Comparison of ENCODE assay signal across 13 cellular contexts in the genomic region with DNA sequence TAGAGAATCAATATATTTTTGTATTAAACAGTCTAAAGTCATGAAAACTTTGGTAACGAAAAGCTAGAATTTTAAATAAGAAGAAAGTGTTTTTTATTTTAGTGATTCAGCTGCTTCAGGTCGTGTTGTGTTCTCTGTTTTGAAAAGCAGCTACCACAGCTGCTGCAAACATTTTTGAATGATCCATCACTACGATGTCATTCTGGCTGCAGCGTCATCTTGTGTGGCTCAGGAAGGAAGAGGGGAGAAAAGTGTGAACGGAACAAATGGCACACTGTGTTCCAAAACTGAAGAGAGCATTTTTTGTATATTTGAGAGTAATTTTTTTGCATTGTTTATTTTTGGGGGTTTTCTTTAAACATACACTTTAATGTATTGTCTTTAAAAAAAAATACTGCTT.
DNase-seq lines count a peak whose midpoint lies in the region; ATAC-seq and TF ChIP-seq lines count a peak whose summit lies in the region.
"Had no signal": no experiment of that assay in that cellular context is flagged by ENCODE, and none has a peak within 500 bp of the region (broad histone marks: within the 10 kb centered on the region; RNA-seq: fewer than 3 reads in every experiment).

No MANE protein-coding gene starts in this region.

- H3K4me3 Mint-ChIP-seq in neural crest cell, result no peak overlapping the region
- no peak overlapping the region for H3K4me3 Mint-ChIP-seq in T-helper 17 cell
- H3K4me3 Mint-ChIP-seq: WTC11 had no signal

- H3K9me3 ChIP-seq in T-helper 17 cell (ENCODE audit: control insufficient read depth, low read length, poor library complexity, severe bottlenecking), result no peaks in the 10 kb centered on the region
- H3K9me3 ChIP-seq: breast epithelium had no signal

- peak; percentile 5 for DNase-seq in AG08396 (ENCODE audit: low spot score)
- DNase-seq in SHP77 (lab: John Stamatoyannopoulos, UW), result peak; percentile 17 to 19
- DNase-seq in fibroblast of pulmonary artery (ENCODE audit: low read depth), result peak; percentile 32
- no peak for DNase-seq in neural crest cell (ENCODE audit: low read depth, low spot score)
- no peak for DNase-seq in retina
- DNase-seq in activated CD4-positive, alpha-beta T cell treated with anti-CD3 and anti-CD28 coated beads for 48 hours, result no peak
- no peak for DNase-seq in GM20000 (ENCODE audit: low spot score)
- DNase-seq in T-helper 17 cell, result no peak
- DNase-seq: activated gamma-delta T cell treated with Interleukin-2 at 50 U/mL for 16 hours; effector memory CD4-positive, alpha-beta T cell; stimulated activated CD4-positive, alpha-beta T cell treated with anti-CD3 and anti-CD28 coated beads, Interleukin-4, amount 100 ng/mL, for 1 hour had no signal

- H3K4me1 Mint-ChIP-seq in neural crest cell (peaks cover 24% of the 10 kb centered on the region), T-helper 17 cell (no peaks in the 10 kb centered on the region)

- no peak for TF ChIP-seq CTCF in fibroblast of pulmonary artery (IDR thresholded peaks at IDR 0.05; ENCODE audit: low read length, missing control alignments)
- no peak for TF ChIP-seq CTCF in neural crest cell (conservative IDR thresholded peaks at IDR 0.05)
- no peak for TF ChIP-seq CTCF in GM20000 (IDR thresholded peaks at IDR 0.05; ENCODE audit: extremely low read depth, missing control alignments)

- H3K27ac Mint-ChIP-seq in neural crest cell (ENCODE audit: unreplicated experiment) (peak overlapping the region; percentile 55), T-helper 17 cell (no peak overlapping the region)
- H3K27ac Mint-ChIP-seq: WTC11 had no signal

- H3K27me3 Mint-ChIP-seq in neural crest cell (ENCODE audit: low read depth) (no peaks in the 10 kb centered on the region), T-helper 17 cell (no peaks in the 10 kb centered on the region)

- H3K36me3 Mint-ChIP-seq in neural crest cell (ENCODE audit: low read depth) (no peaks in the 10 kb centered on the region), T-helper 17 cell (ENCODE audit: low read depth) (no peaks in the 10 kb centered on the region)
- H3K36me3 Mint-ChIP-seq: WTC11 had no signal

- peak overlapping the region; percentile 13 for H3K4me3 ChIP-seq in fibroblast of pulmonary artery (replicated peaks; ENCODE audit: low read depth, low read length)

- no peak for ATAC-seq in T-helper 17 cell
- ATAC-seq: WTC11 had no signal

- no peaks in the 10 kb centered on the region for H3K9me3 Mint-ChIP-seq in neural crest cell
- H3K9me3 Mint-ChIP-seq: WTC11 had no signal

Comparison
In these comparisons a context has a peak if more than half of its experiments do, and no peak if none do; other contexts are left out.
1. DNase-seq: peak in AG08396 (single experiment), SHP77 (2 of 2) and fibroblast of pulmonary artery (single experiment); none in neural crest cell (single experiment), retina (single experiment), activated CD4-positive, alpha-beta T cell treated with anti-CD3 and anti-CD28 coated beads for 48 hours (single experiment), GM20000 (single experiment) and T-helper 17 cell (0 of 3).